11 cellular contexts compared by ENCODE assay signal in genomic region chr11:78046486-78046854, GRCh38. TPM values are rescaled to one million over a fixed set of nuclear protein-coding genes. Genes with fewer than 3 reads are reported as not detected.
DNase-seq lines count a peak whose midpoint lies in the region; ATAC-seq and TF ChIP-seq lines count a peak whose summit lies in the region.
"Had no signal": no experiment of that assay in that cellular context is flagged by ENCODE, and none has a peak within 500 bp of the region (broad histone marks: within the 10 kb centered on the region; RNA-seq: fewer than 3 reads in every experiment).

No MANE protein-coding gene starts in this region.

- H3K36me3 ChIP-seq in HEK293 (ENCODE audit: control insufficient read depth in 2 of 2, insufficient read depth in 1 of 2, low read length in 2 of 2): no peaks in the 10 kb centered on the region
- H3K36me3 ChIP-seq in iPS-18a (ENCODE audit: control insufficient read depth, low read depth, low read length): no peaks in the 10 kb centered on the region
- no peaks in the 10 kb centered on the region for H3K36me3 ChIP-seq in stomach
- H3K36me3 ChIP-seq in ovary: no peaks in the 10 kb centered on the region
- H3K36me3 ChIP-seq: esophagus squamous epithelium had no signal

- H3K36me3 Mint-ChIP-seq in T-helper 17 cell (ENCODE audit: low read depth): no peaks in the 10 kb centered on the region
- H3K36me3 Mint-ChIP-seq: IgD-negative memory B cell had no signal

- no peak overlapping the region for H3K4me3 ChIP-seq in HEK293 (ENCODE audit: low read depth, low read length)
- H3K4me3 ChIP-seq in iPS-18a (ENCODE audit: low read length): peak overlapping the region; percentile 32
- H3K4me3 ChIP-seq in stomach: peak overlapping the region in 2 of 4 donors; percentile 44 to 50
- H3K4me3 ChIP-seq in ovary: no peak overlapping the region

- peak overlapping the region; percentile 50 for H3K4me3 Mint-ChIP-seq in T-helper 17 cell

- peaks cover 10% of the 10 kb centered on the region for H3K4me1 Mint-ChIP-seq in T-helper 17 cell

- POLR2A ChIA-PET in HEK293 (lab: Yijun Ruan, JAX): interaction anchor here (2.2 kb wide), 1 partner anchor 52 kb away, joined by 7 read pairs; the partner anchor contains the start of gene INTS4

- TF ChIP-seq EP300 in stomach (IDR thresholded peaks at IDR 0.05): no peak
- no peak for TF ChIP-seq EP300 in ovary (IDR thresholded peaks at IDR 0.05)

- H3K4me1 ChIP-seq in HEK293 (ENCODE audit: control insufficient read depth, insufficient read depth, low read length) (no peaks in the 10 kb centered on the region), iPS-18a (ENCODE audit: control insufficient read depth, low read depth, low read length) (peaks cover 3% of the 10 kb centered on the region), stomach (peaks cover 11 to 21% (median 14%) of the 10 kb centered on the region in 4 donors), ovary (ENCODE audit: insufficient read depth) (no peaks in the 10 kb centered on the region)

- TF ChIP-seq POLR2A in stomach (IDR thresholded peaks at IDR 0.05) (no peak), ovary (IDR thresholded peaks at IDR 0.05) (no peak)

- H3K27me3 Mint-ChIP-seq in T-helper 17 cell: peaks cover 10% of the 10 kb centered on the region

- H3K27ac Mint-ChIP-seq in T-helper 17 cell: no peak overlapping the region
- H3K27ac Mint-ChIP-seq: IgD-negative memory B cell had no signal

- H3K27ac ChIP-seq in HEK293 (ENCODE audit: extremely low read depth, low read depth, low read length) (no peak overlapping the region), iPS-18a (ENCODE audit: low read length) (no peak overlapping the region), stomach (peak overlapping the region in 3 of 5 donors; percentile 71 to 79 (median 79)), ovary (no peak overlapping the region)

- no peaks in the 10 kb centered on the region for H3K9me3 ChIP-seq in HEK293 (ENCODE audit: control insufficient read depth, insufficient read depth, low read depth, low read length)
- no peaks in the 10 kb centered on the region for H3K9me3 ChIP-seq in T-helper 17 cell (ENCODE audit: control insufficient read depth, low read length, poor library complexity, severe bottlenecking)
- H3K9me3 ChIP-seq in iPS-18a (ENCODE audit: control insufficient read depth, low read depth, low read length): no peaks in the 10 kb centered on the region
- no peaks in the 10 kb centered on the region for H3K9me3 ChIP-seq in stomach
- no peaks in the 10 kb centered on the region for H3K9me3 ChIP-seq in ovary
- H3K9me3 ChIP-seq: esophagus squamous epithelium had no signal

- TF ChIP-seq CTCF in HEK293 (tag by site-specific recombination; IDR thresholded peaks at IDR 0.05): 0 out of 2 replicates have a peak, but pooled peaks have one; percentile 6
- peak in 1 of 7 experiments; percentile 51 for TF ChIP-seq CTCF in stomach (IDR thresholded peaks at IDR 0.05)
- no peak for TF ChIP-seq CTCF in ovary (IDR thresholded peaks at IDR 0.05)

- ATAC-seq in T-helper 17 cell (no peak), HG03565 (IDR thresholded peaks at IDR 0.05; ENCODE audit: unreplicated experiment) (no peak)

- no peak overlapping the region for H3K9ac ChIP-seq in iPS-18a (ENCODE audit: low read length)

- H3K27me3 ChIP-seq in iPS-18a (ENCODE audit: control insufficient read depth, insufficient read depth, low read length): peaks cover 9% of the 10 kb centered on the region
- no peaks in the 10 kb centered on the region for H3K27me3 ChIP-seq in stomach
- H3K27me3 ChIP-seq in ovary: no peaks in the 10 kb centered on the region
- H3K27me3 ChIP-seq: esophagus squamous epithelium had no signal

- intact Hi-C loops in stomach (cut with DNase I; ENCODE audit: low total_unique reads): no loop called here
- intact Hi-C loops in ovary (cut with DNase I): no loop called here

- CTCF ChIA-PET in HEK293 (lab: Yijun Ruan, JAX): interaction anchor here (0.6 to 2.6 kb wide), 26 partner anchors 9 to 851 kb away, joined by 3 to 17 read pairs (median 4); partner anchors contain the start of genes INTS4, NDUFC2 and THRSP

- WGBS in stomach, 5 donors: 17 to 26% (median 23%) methylated on average over 6 of the region's 6 CpGs
- WGBS in ovary, 3 donors: 12 to 21% (median 14%) methylated on average over 6 of the region's 6 CpGs

- DNase-seq in T-helper 17 cell (no peak), stomach (no peak), ovary (no peak), NCI-H146 treated with DMSO at 0.1 percent for 48 hours (lab: John Stamatoyannopoulos, UW; ENCODE audit: unreplicated experiment) (no peak)
- DNase-seq in activated naive CD4-positive, alpha-beta T cell treated with anti-CD3 and anti-CD28 coated beads, Interleukin-2, amount 50 U/mL, for 16 hours: no peak
- DNase-seq: esophagus squamous epithelium had no signal

TF ChIP-seq in HEK293, 187 proteins besides CTCF, POLR2A, EP300 and RAD21:
- TF ChIP-seq ELK4 (IDR thresholded peaks at IDR 0.05; ENCODE audit: borderline replicate concordance, low read depth, low read length) (no peak), ZFHX2 (tag by site-specific recombination; conservative IDR thresholded peaks at IDR 0.05) (0 out of 2 replicates have a peak, but pooled peaks have one; percentile 24)

RNA-seq across cellular contexts. Expression of gene THRSP, which starts 17.2 kb away (rescaled TPM):
- total RNA-seq in T-helper 17 cell (not detected), stomach (under 1 TPM in 1 of 5 donors, not detected in 4; 0.55 TPM), ovary (under 1 TPM in 2 of 7 donors, not detected in 5; 0.18 to 0.40 TPM)
- polyA plus RNA-seq in stomach (1 to 10 TPM in 1 of 3 donors, under 1 TPM in 1, not detected in 1; 0.33 to 1.4 TPM), ovary (1 to 10 TPM in 1 of 2 donors, not detected in 1; 1.1 TPM)
- total RNA-seq: esophagus squamous epithelium, SK-MEL-5 had no signal
- polyA plus RNA-seq: IgD-negative memory B cell had no signal

RNA-seq across cellular contexts. Expression of gene KCTD14, which starts 23.4 kb away (rescaled TPM):
- total RNA-seq in T-helper 17 cell (under 1 TPM; 0.17 to 0.52 TPM), stomach (10 to 100 TPM in 4 of 5 donors, 1 to 10 TPM in 1; 2.3 to 62.0 (median 14.7) TPM), ovary (1 to 10 TPM in 4 of 7 donors, under 1 TPM in 3; 0.24 to 5.2 (median 1.5) TPM)
- polyA plus RNA-seq in stomach (10 to 100 TPM in 2 of 3 donors, 1 to 10 TPM in 1; 8.9 to 27.2 (median 13.3) TPM), ovary (1 to 10 TPM in 1 of 2 donors, under 1 TPM in 1; 0.73 to 2.7 TPM)
- total RNA-seq: SK-MEL-5 had no signal

RNA-seq across cellular contexts. Expression of gene NDUFC2, which starts 33.2 kb away (rescaled TPM):
- 10 to 100 TPM; 36.9 to 47.1 TPM for total RNA-seq in T-helper 17 cell
- 100 to 1,000 TPM in 2 of 5 donors, 10 to 100 TPM in 2, not detected in 1; 53.6 to 336 (median 92.4) TPM for total RNA-seq in stomach
- 100 to 1,000 TPM; 110 to 121 (median 119) TPM for polyA plus RNA-seq in stomach
- total RNA-seq in ovary: 100 to 1,000 TPM in 6 of 7 donors, 10 to 100 TPM in 1; 59.0 to 158 (median 127) TPM
- 100 to 1,000 TPM in 1 of 2 donors, 10 to 100 TPM in 1; 77.2 to 154 TPM for polyA plus RNA-seq in ovary

RNA-seq across cellular contexts. Expression of gene INTS4, which starts 52.0 kb away (rescaled TPM):
- total RNA-seq in T-helper 17 cell (10 to 100 TPM; 48.9 to 53.4 TPM), stomach (10 to 100 TPM; 10.7 to 92.8 (median 30.0) TPM), ovary (10 to 100 TPM; 26.2 to 37.7 (median 30.5) TPM)
- polyA plus RNA-seq in stomach (10 to 100 TPM; 12.4 to 16.9 (median 13.3) TPM), ovary (10 to 100 TPM; 15.7 to 28.7 TPM)

Comparison
In these comparisons a context has a peak if more than half of its experiments do, and no peak if none do; other contexts are left out.
1. H3K27ac ChIP-seq: peak in stomach (3 of 5); none in HEK293 (single experiment), iPS-18a (single experiment) and ovary (0 of 2).